In the genomic region with DNA sequence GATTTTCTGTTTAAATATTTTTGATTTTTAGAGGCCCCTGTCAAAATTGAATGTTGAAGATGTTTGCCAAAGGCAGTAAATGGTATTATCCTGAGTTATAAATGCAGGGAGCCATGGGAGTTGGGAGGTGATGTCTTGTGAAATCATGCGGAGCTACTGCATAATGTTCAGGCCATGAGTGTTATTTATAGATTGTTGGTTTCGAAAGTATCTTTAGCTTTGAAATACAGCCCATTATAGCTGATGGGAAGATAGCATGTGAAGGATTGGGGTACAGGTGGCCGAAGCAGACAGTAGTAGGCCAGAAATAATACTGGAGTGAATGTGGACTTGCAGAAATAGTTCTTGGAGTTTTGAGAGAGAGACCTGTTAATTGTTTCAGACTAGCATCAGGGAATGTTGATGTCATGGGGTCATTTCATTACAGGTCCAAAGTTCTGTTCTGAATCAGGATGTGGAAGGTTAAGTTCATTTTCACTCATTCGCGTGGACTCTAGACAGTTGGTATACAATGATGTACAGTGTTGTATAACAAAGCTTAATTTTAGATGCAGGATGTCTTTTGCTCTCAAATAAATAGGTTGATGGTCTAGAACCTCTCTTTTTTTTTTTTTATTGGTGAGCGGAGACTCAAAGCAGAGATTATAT, we compare ENCODE assay signal across 9 cellular contexts. TPM values are rescaled to one million over a fixed set of nuclear protein-coding genes. Genes with fewer than 3 reads are reported as not detected.
A peak's percentile ranks its signal among the peaks of the same experiment; 100 is the strongest.
DNase-seq lines count a peak whose midpoint lies in the region; ATAC-seq and TF ChIP-seq lines count a peak whose summit lies in the region.
"Had no signal": no experiment of that assay in that cellular context is flagged by ENCODE, and none has a peak within 500 bp of the region (broad histone marks: within the 10 kb centered on the region; RNA-seq: fewer than 3 reads in every experiment).

No MANE protein-coding gene starts in this region.

- H2AFZ ChIP-seq in OCI-LY1 (ENCODE audit: low read length) (no peak overlapping the region), neural cell (ENCODE audit: low read depth, low read length) (no peak overlapping the region)

- peaks cover 0 to 3% of the 10 kb centered on the region in 2 donors for H3K27me3 Mint-ChIP-seq in CD8-positive, alpha-beta memory T cell

- H3K9me2 ChIP-seq in OCI-LY1 (ENCODE audit: low read depth, low read length) (no peaks in the 10 kb centered on the region), neural cell (ENCODE audit: insufficient read depth, low read length) (no peaks in the 10 kb centered on the region)

- H3K79me2 ChIP-seq in OCI-LY1 (ENCODE audit: insufficient read depth, low read length) (peaks cover 61% of the 10 kb centered on the region), neural cell (replicated peaks; ENCODE audit: insufficient read depth, low read length) (peaks cover 71% of the 10 kb centered on the region)

- peak overlapping the region; percentile 56 for H3K4me3 ChIP-seq in CD8-positive, alpha-beta memory T cell (ENCODE audit: low read length)
- peak overlapping the region; percentile 23 for H3K4me3 ChIP-seq in OCI-LY1 (ENCODE audit: low read depth, low read length, poor library complexity, severe bottlenecking)
- H3K4me3 ChIP-seq in effector memory CD4-positive, alpha-beta T cell (ENCODE audit: insufficient read depth, low read depth, low read length, poor library complexity, severe bottlenecking) = peak overlapping the region; percentile 37
- peak overlapping the region; percentile 48 for H3K4me3 ChIP-seq in neural cell (ENCODE audit: low read length)

- no peaks in the 10 kb centered on the region for H3K27me3 ChIP-seq in CD8-positive, alpha-beta memory T cell (ENCODE audit: insufficient read depth, low read length, poor library complexity, severe bottlenecking)
- H3K27me3 ChIP-seq in OCI-LY1 (ENCODE audit: insufficient read depth, low read length) (no peaks in the 10 kb centered on the region), neural cell (ENCODE audit: insufficient read depth, low read depth, low read length) (no peaks in the 10 kb centered on the region)
- no peaks in the 10 kb centered on the region for H3K27me3 ChIP-seq in effector memory CD4-positive, alpha-beta T cell (replicated peaks; ENCODE audit: control insufficient read depth, insufficient read depth, low read length, poor library complexity, severe bottlenecking)

- H4K20me1 ChIP-seq in OCI-LY1 (ENCODE audit: insufficient read depth, low read length) (no peaks in the 10 kb centered on the region), neural cell (ENCODE audit: insufficient read depth) (no peaks in the 10 kb centered on the region)

- CTCF ChIA-PET in CD8-positive, alpha-beta memory T cell (lab: Charles Lee) = interaction anchor here (1.0 to 3.0 kb wide), 13 partner anchors 9 to 210 kb away, joined by 3 to 50 read pairs (median 6); partner anchors contain the start of genes TMEM268 and WHRN

- intact Hi-C loops in sciatic nerve (cut with DNase I) = no loop called here

- H3K4me3 Mint-ChIP-seq in CD8-positive, alpha-beta memory T cell = peak overlapping the region; percentile 66 to 85 (median 76)

- H3F3A ChIP-seq in OCI-LY1 (ENCODE audit: insufficient read depth, low read length) = peaks cover 4% of the 10 kb centered on the region; the same call in 1 of the 2 replicates
- no peaks in the 10 kb centered on the region for H3F3A ChIP-seq in neural cell (ENCODE audit: insufficient read depth, low read length, poor library complexity, severe bottlenecking)

- peak overlapping the region; percentile 78 to 97 (median 90) for H3K27ac Mint-ChIP-seq in CD8-positive, alpha-beta memory T cell

- H3K36me3 Mint-ChIP-seq in CD8-positive, alpha-beta memory T cell = peaks cover 0 to 66% (median 14%) of the 10 kb centered on the region in 3 donors

- POLR2A ChIA-PET in CD8-positive, alpha-beta memory T cell (lab: Charles Lee) = interaction anchor here (0.7 to 3.7 kb wide), 4 partner anchors 20 to 217 kb away, joined by 3 to 33 read pairs (median 10); partner anchors contain the start of gene TMEM268

- TF ChIP-seq CTCF in OCI-LY1 (IDR thresholded peaks at IDR 0.05; ENCODE audit: low read length) (no peak), neural cell (IDR thresholded peaks at IDR 0.05; ENCODE audit: poor library complexity, severe bottlenecking) (no peak)

- H3K9me3 ChIP-seq in CD8-positive, alpha-beta memory T cell (ENCODE audit: low read length) = no peaks in the 10 kb centered on the region
- H3K9me3 ChIP-seq in OCI-LY1 (ENCODE audit: low read length) (no peaks in the 10 kb centered on the region), neural cell (ENCODE audit: low read length) (no peaks in the 10 kb centered on the region)
- H3K9me3 ChIP-seq in effector memory CD4-positive, alpha-beta T cell (ENCODE audit: control insufficient read depth, low read length) = no peaks in the 10 kb centered on the region

- H3K4me2 ChIP-seq in OCI-LY1 (ENCODE audit: low read length) (peak overlapping the region; percentile 67), neural cell (ENCODE audit: low read length) (peak overlapping the region; percentile 8)

- H3K9ac ChIP-seq in OCI-LY1 (ENCODE audit: low read length) = peak overlapping the region; percentile 38; the same call in 1 of the 2 replicates
- no peak overlapping the region for H3K9ac ChIP-seq in neural cell (ENCODE audit: low read length)

- ATAC-seq in sciatic nerve = no peak

- no peak for DNase-seq in CD8-positive, alpha-beta memory T cell
- DNase-seq in effector memory CD4-positive, alpha-beta T cell = no peak
- DNase-seq in stimulated activated CD4-positive, alpha-beta T cell treated with anti-CD3 and anti-CD28 coated beads, Interleukin-2, amount 100 ng/mL, for 24 hours = no peak
- DNase-seq in Kasumi-1 (lab: John Stamatoyannopoulos, UW) (no peak), cerebellar nuclear complex (lab: John Stamatoyannopoulos, UW) (no peak), sciatic nerve (ENCODE audit: low spot score) (no peak)
- DNase-seq: NCI-H2029 treated with DMSO at 0.1 percent for 48 hours had no signal

- TF ChIP-seq RAD21 in neural cell (conservative IDR thresholded peaks at IDR 0.05) = no peak

- peaks cover 58% of the 10 kb centered on the region for H3K4me1 ChIP-seq in CD8-positive, alpha-beta memory T cell (ENCODE audit: insufficient read depth, low read length)
- H3K4me1 ChIP-seq in OCI-LY1 (ENCODE audit: insufficient read depth, low read length, severe bottlenecking) = peaks cover 47% of the 10 kb centered on the region
- H3K4me1 ChIP-seq in effector memory CD4-positive, alpha-beta T cell (ENCODE audit: control insufficient read depth, insufficient read depth, low read length, poor library complexity, severe bottlenecking) = peaks cover 38% of the 10 kb centered on the region

- no peak for TF ChIP-seq EP300 in neural cell (conservative IDR thresholded peaks at IDR 0.05; ENCODE audit: poor library complexity, severe bottlenecking)

- peaks cover 70 to 81% (median 73%) of the 10 kb centered on the region in 3 donors for H3K4me1 Mint-ChIP-seq in CD8-positive, alpha-beta memory T cell

- no peaks in the 10 kb centered on the region for H3K9me3 Mint-ChIP-seq in CD8-positive, alpha-beta memory T cell

- H3K27ac ChIP-seq in CD8-positive, alpha-beta memory T cell (ENCODE audit: low read depth, low read length) = peak overlapping the region; percentile 9
- H3K27ac ChIP-seq in OCI-LY1 (ENCODE audit: low read depth, low read length, poor library complexity, severe bottlenecking) (peak overlapping the region; percentile 84), neural cell (ENCODE audit: low read length) (no peak overlapping the region)
- H3K27ac ChIP-seq in effector memory CD4-positive, alpha-beta T cell (ENCODE audit: insufficient read depth, low read length, poor library complexity, severe bottlenecking) = peak overlapping the region; percentile 69

- H3K36me3 ChIP-seq in CD8-positive, alpha-beta memory T cell (ENCODE audit: insufficient read depth, low read length) = peaks cover 30% of the 10 kb centered on the region
- H3K36me3 ChIP-seq in OCI-LY1 (ENCODE audit: insufficient read depth, low read length) = peaks cover 43% of the 10 kb centered on the region
- peaks cover 33% of the 10 kb centered on the region for H3K36me3 ChIP-seq in effector memory CD4-positive, alpha-beta T cell (ENCODE audit: control insufficient read depth, insufficient read depth, low read length)
- H3K36me3 ChIP-seq in neural cell (ENCODE audit: insufficient read depth, low read length) = no peaks in the 10 kb centered on the region

TF ChIP-seq in neural cell, 6 proteins besides CTCF, POLR2A, EP300 and RAD21:
- TF ChIP-seq EZH2 (IDR thresholded peaks at IDR 0.05; ENCODE audit: borderline replicate concordance, insufficient read depth, low read length, poor library complexity, severe bottlenecking) = no peak
- TF ChIP-seq SMC3 (conservative IDR thresholded peaks at IDR 0.05; ENCODE audit: poor library complexity) = no peak
- no peak for TF ChIP-seq MXI1 (conservative IDR thresholded peaks at IDR 0.05; ENCODE audit: poor library complexity, severe bottlenecking)

RNA-seq across cellular contexts. Expression of gene ATP6V1G1, which starts 3.8 kb away (rescaled TPM):
- total RNA-seq in CD8-positive, alpha-beta memory T cell = 10 to 100 TPM; 48.2 to 49.0 TPM
- polyA plus RNA-seq in CD8-positive, alpha-beta memory T cell = 278 TPM
- polyA plus RNA-seq in neural cell = 699 and 802 TPM in 2 replicates
- polyA minus RNA-seq in neural cell = 262 and 287 TPM in 2 replicates
- total RNA-seq in sciatic nerve = 61.7 TPM

RNA-seq across cellular contexts. Expression of gene TMEM268, which starts 19.8 kb away (rescaled TPM):
- total RNA-seq in CD8-positive, alpha-beta memory T cell = 10 to 100 TPM; 20.2 to 21.1 TPM
- 9.7 TPM for polyA plus RNA-seq in CD8-positive, alpha-beta memory T cell
- polyA plus RNA-seq in neural cell = 8.5 TPM in 2 replicates
- 14.9 and 15.0 TPM in 2 replicates for polyA minus RNA-seq in neural cell
- total RNA-seq in sciatic nerve = 7.4 TPM
